7 cellular contexts compared by ENCODE assay signal in genomic region chr2:879540-879939, GRCh38.
"Had no signal": no experiment of that assay in that cellular context is flagged by ENCODE, and none has a peak within 500 bp of the region (broad histone marks: within the 10 kb centered on the region; RNA-seq: fewer than 3 reads in every experiment).

No MANE protein-coding gene starts in this region.

- H3K36me3 Mint-ChIP-seq: IgD-negative memory B cell had no signal

- H3K9me3 ChIP-seq: HAP-1 had no signal

- H3K36me3 ChIP-seq: HAP-1 had no signal

- H3K27ac Mint-ChIP-seq: GM23338, IgD-negative memory B cell had no signal

- H3K4me1 Mint-ChIP-seq: IgD-negative memory B cell had no signal

- ATAC-seq: GM23338, HCT116, HepG2 had no signal

- H3K4me3 Mint-ChIP-seq: GM23338, IgD-negative memory B cell had no signal

- H3K9me3 Mint-ChIP-seq: IgD-negative memory B cell had no signal

- H3K4me1 ChIP-seq: HAP-1 had no signal

- H3K27ac ChIP-seq: HL-60 had no signal

- DNase-seq: KBM-7 had no signal

- H3K4me3 ChIP-seq: GM23338, HAP-1 had no signal
